21 cellular contexts compared by ENCODE assay signal in the genomic region with DNA sequence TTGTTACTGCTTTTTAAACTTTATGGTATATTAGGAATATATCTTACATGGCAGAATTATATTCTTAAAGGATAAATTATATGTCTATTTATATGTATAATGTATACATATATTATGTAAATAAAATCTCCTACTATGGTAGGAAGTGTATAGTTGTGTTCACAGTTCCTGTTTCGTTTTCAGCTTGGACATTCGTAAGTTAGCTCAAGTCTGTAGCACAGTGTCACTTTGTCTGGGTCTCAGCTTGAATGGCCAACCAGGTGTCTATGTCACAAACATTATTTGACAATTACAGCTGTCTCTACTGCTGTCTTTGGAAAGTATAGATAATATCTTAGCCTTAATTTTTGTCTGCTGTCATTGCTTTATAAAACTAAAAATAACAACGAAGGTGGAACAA.
"Had no signal": no experiment of that assay in that cellular context is flagged by ENCODE, and none has a peak within 500 bp of the region (broad histone marks: within the 10 kb centered on the region; RNA-seq: fewer than 3 reads in every experiment).

No MANE protein-coding gene starts in this region.

- H3K4me3 Mint-ChIP-seq: dendritic cell treated with granulocyte-macrophage colony-stimulating factor and Interleukin-4, amounts not matched to agents 40 ng/mL and 50 ng/mL, for 4 days; effector memory CD8-positive, alpha-beta T cell; naive B cell had no signal

- H3K4me1 Mint-ChIP-seq: naive B cell had no signal

- H3K27me3 Mint-ChIP-seq: dendritic cell treated with granulocyte-macrophage colony-stimulating factor and Interleukin-4, amounts not matched to agents 40 ng/mL and 50 ng/mL, for 4 days; effector memory CD8-positive, alpha-beta T cell; naive B cell; progenitor cell of endocrine pancreas had no signal

- FAIRE-seq: kidney, pancreas, small intestine had no signal

- ATAC-seq: left colon, left ventricle myocardium superior, pancreas, right cardiac atrium had no signal

- DNase-seq: effector memory CD8-positive, alpha-beta T cell; esophagus squamous epithelium; foreskin fibroblast; kidney; left colon; left ventricle myocardium superior; mesenchymal stem cell; midbrain; naive B cell; occipital lobe; pancreas; right cardiac atrium; small intestine; stimulated activated CD4-positive, alpha-beta T cell treated with anti-CD3 and anti-CD28 coated beads, Interleukin-12 subunit alpha, Interleukin-12 subunit beta, amount 100 ng/mL, for 4 hours; stimulated activated naive CD4-positive, alpha-beta T cell; stomach; substantia nigra; transverse colon had no signal

- H3K9me3 ChIP-seq: esophagus squamous epithelium, pancreas, stomach, thoracic aorta, transverse colon had no signal

- H3K27ac Mint-ChIP-seq: dendritic cell treated with granulocyte-macrophage colony-stimulating factor and Interleukin-4, amounts not matched to agents 40 ng/mL and 50 ng/mL, for 4 days; naive B cell; progenitor cell of endocrine pancreas had no signal
